Comparison of ENCODE assay signal across 31 cellular contexts in genomic region chr1:21778405-21778727, GRCh38. TPM values are rescaled to one million over a fixed set of nuclear protein-coding genes. Genes with fewer than 3 reads are reported as not detected.
DNase-seq lines count a peak whose midpoint lies in the region; ATAC-seq, FAIRE-seq and TF ChIP-seq lines count a peak whose summit lies in the region.
"Had no signal": no experiment of that assay in that cellular context is flagged by ENCODE, and none has a peak within 500 bp of the region (broad histone marks: within the 10 kb centered on the region; RNA-seq: fewer than 3 reads in every experiment).

No MANE protein-coding gene starts in this region.

- WGBS in HepG2 (ENCODE audit: low lambda C conversion rate), result 69% methylated on average over 2 of the region's 2 CpGs
- WGBS in right lobe of liver (ENCODE audit: insufficient coverage, low coverage, low lambda C conversion rate, missing lambda C conversion rate), result no CpG with 5 or more reads among the region's 2 CpGs
- no CpG with 5 or more reads among the region's 2 CpGs for WGBS in IMR-90 (ENCODE audit: extremely low coverage in 2 of 2, insufficient read length in 1 of 2), 2 experiments

- peak overlapping the region; percentile 57 for H3K27ac Mint-ChIP-seq in activated T-helper 2 cell treated with anti-CD3 and anti-CD28 coated beads, Interferon-gamma antibody, Interleukin-2, Interleukin-4, amounts not matched to agents 10 μg/mL and 5 μg/mL and 100 μg/mL, durations not matched to agents 14 hours and 24 hours and 36 hours
- H3K27ac Mint-ChIP-seq in stimulated activated effector memory CD8-positive, alpha-beta T cell treated with anti-CD3 and anti-CD28 coated beads, Interleukin-12 subunit alpha, Interleukin-12 subunit beta, amount 100 ng/mL, for 72 hours, result no peak overlapping the region
- H3K27ac Mint-ChIP-seq: stimulated activated memory B cell treated with anti-CD40 and anti-IgM and Interleukin-4, amounts not matched to agents 10 μg/mL and 1 μg/mL and 100 μg/mL, for 72 hours had no signal

- H3K9ac ChIP-seq in HepG2 (ENCODE audit: insufficient read depth, low read depth, low read length) (no peak overlapping the region), IMR-90 (ENCODE audit: low read depth, low read length) (no peak overlapping the region)

- no peaks in the 10 kb centered on the region; a peak in 1 of 5 replicates for H3K27me3 ChIP-seq in HepG2 (ENCODE audit: control insufficient read depth in 1 of 2, insufficient read depth in 2 of 2, low read length in 2 of 2)
- no peaks in the 10 kb centered on the region for H3K27me3 ChIP-seq in right lobe of liver
- H3K27me3 ChIP-seq in IMR-90 (ENCODE audit: control insufficient read depth, insufficient read depth, low read length), result no peaks in the 10 kb centered on the region
- no peaks in the 10 kb centered on the region for H3K27me3 ChIP-seq in upper lobe of right lung
- H3K27me3 ChIP-seq: BLaER1 treated with 17β-estradiol and CSF1 and Interleukin-3, amounts not matched to agents 10 nM and 100 nM; heart left ventricle; SJCRH30; suprapubic skin had no signal

- no peak overlapping the region; the same call in 1 of the 2 replicates for H3K23ac ChIP-seq in IMR-90 (ENCODE audit: low read depth, low read length)

- FAIRE-seq in HepG2 (lab: Jason Lieb, UNC), result peak; percentile 37

- no peak overlapping the region for H4K5ac ChIP-seq in IMR-90 (ENCODE audit: low read depth, low read length)

- no peak overlapping the region for H3K18ac ChIP-seq in IMR-90 (ENCODE audit: low read depth, low read length)

- CTCF ChIA-PET in HepG2 (lab: Yijun Ruan, JAX; ENCODE audit: low intra/inter-chr PET ratio, low total read pairs) (no interaction called here), IMR-90 (lab: Yijun Ruan, JAX) (no interaction called here)

- H4K20me1 ChIP-seq in HepG2 (ENCODE audit: insufficient read depth, low read length) (peaks cover 45% of the 10 kb centered on the region), IMR-90 (ENCODE audit: insufficient read depth, low read length) (peaks cover 78% of the 10 kb centered on the region)

- H3K4me2 ChIP-seq in HepG2 (ENCODE audit: low read depth, low read length), result peak overlapping the region; percentile 12; the same call in 1 of the 2 replicates
- no peak overlapping the region for H3K4me2 ChIP-seq in IMR-90 (ENCODE audit: low read depth, low read length)

- intact Hi-C loops in HepG2 (cut with micrococcal nuclease; ENCODE audit: unreplicated experiment) (no loop called here), right lobe of liver (cut with DNase I) (no loop called here), IMR-90 (cut with micrococcal nuclease) (no loop called here), upper lobe of right lung (cut with DNase I) (no loop called here)
- intact Hi-C loops in activated T-helper 2 cell treated with anti-CD3 and anti-CD28 coated beads, Interferon-gamma antibody, Interleukin-2, Interleukin-4, amounts not matched to agents 10 μg/mL and 5 μg/mL and 100 μg/mL, durations not matched to agents 14 hours and 24 hours and 36 hours (cut with micrococcal nuclease), result no loop called here

- no peaks in the 10 kb centered on the region for H3K9me3 Mint-ChIP-seq in activated T-helper 2 cell treated with anti-CD3 and anti-CD28 coated beads, Interferon-gamma antibody, Interleukin-2, Interleukin-4, amounts not matched to agents 10 μg/mL and 5 μg/mL and 100 μg/mL, durations not matched to agents 14 hours and 24 hours and 36 hours
- H3K9me3 Mint-ChIP-seq in stimulated activated effector memory CD8-positive, alpha-beta T cell treated with anti-CD3 and anti-CD28 coated beads, Interleukin-12 subunit alpha, Interleukin-12 subunit beta, amount 100 ng/mL, for 72 hours, result no peaks in the 10 kb centered on the region
- H3K9me3 Mint-ChIP-seq: stimulated activated memory B cell treated with anti-CD40 and anti-IgM and Interleukin-4, amounts not matched to agents 10 μg/mL and 1 μg/mL and 100 μg/mL, for 72 hours had no signal

- H2BK15ac ChIP-seq in IMR-90 (ENCODE audit: low read depth, low read length), result no peak overlapping the region

- TF ChIP-seq CTCF in HepG2 (CRISPR knock-in tag; IDR thresholded peaks at IDR 0.05) (no peak), right lobe of liver (IDR thresholded peaks at IDR 0.05) (no peak), IMR-90 (conservative IDR thresholded peaks at IDR 0.05; ENCODE audit: low read depth, low read length) (no peak), upper lobe of right lung (IDR thresholded peaks at IDR 0.05) (no peak)

- no peaks in the 10 kb centered on the region for H3K9me3 ChIP-seq in HepG2 (ENCODE audit: low read length)
- no peaks in the 10 kb centered on the region for H3K9me3 ChIP-seq in right lobe of liver
- peaks cover 2% of the 10 kb centered on the region; the same call in 1 of the 2 replicates for H3K9me3 ChIP-seq in IMR-90 (ENCODE audit: control insufficient read depth, insufficient read depth, low read length)
- H3K9me3 ChIP-seq in upper lobe of right lung, result no peaks in the 10 kb centered on the region
- H3K9me3 ChIP-seq: SJCRH30, suprapubic skin had no signal

- H2AK9ac ChIP-seq in IMR-90 (replicated peaks; ENCODE audit: low read depth, low read length, poor library complexity), result no peak overlapping the region

- POLR2A ChIA-PET in HepG2 (lab: Yijun Ruan, JAX) (no interaction called here), IMR-90 (lab: Charles Lee; ENCODE audit: unreplicated experiment) (interaction anchor here (0.7 kb wide), 1 partner anchor 49 kb away, joined by 17 read pairs; no protein-coding TSS in a partner anchor)

- H3K4ac ChIP-seq in IMR-90 (ENCODE audit: low read depth, low read length), result no peak overlapping the region; the same call in 1 of the 2 replicates

- TF ChIP-seq RAD21 in HepG2 (CRISPR knock-in tag; IDR thresholded peaks at IDR 0.05) (no peak), IMR-90 (IDR thresholded peaks at IDR 0.05; ENCODE audit: low read length) (no peak)

- dilution Hi-C loops in IMR-90 (cut with HindIII; ENCODE audit: low sequenced_read_pairs, unreplicated experiment), result no loop called here

- H3K4me3 ChIP-seq in HepG2 (replicated peaks in 1 of 3; ENCODE audit: insufficient read depth in 1 of 3, low read depth in 2 of 3, low read length in 3 of 3), result no peak overlapping the region
- H3K4me3 ChIP-seq in right lobe of liver, result no peak overlapping the region
- H3K4me3 ChIP-seq in IMR-90 (ENCODE audit: insufficient read depth, low read depth, low read length), result no peak overlapping the region
- no peak overlapping the region for H3K4me3 ChIP-seq in upper lobe of right lung
- H3K4me3 ChIP-seq: heart left ventricle, SJCRH30, suprapubic skin had no signal

- TF ChIP-seq EP300 in HepG2 (IDR thresholded peaks at IDR 0.05; ENCODE audit: low read depth in 2 of 2, low read length in 2 of 2) (no peak), HepG2 (CRISPR knock-in tag; IDR thresholded peaks at IDR 0.05; ENCODE audit: borderline replicate concordance) (no peak)

- no peak overlapping the region for H2AFZ ChIP-seq in HepG2 (ENCODE audit: low read length)
- no peak overlapping the region for H2AFZ ChIP-seq in IMR-90 (replicated peaks; ENCODE audit: low read length, poor library complexity)

- no peak overlapping the region for H3K56ac ChIP-seq in IMR-90 (ENCODE audit: extremely low read depth, insufficient read depth, low read length)

- peaks cover 36% of the 10 kb centered on the region for H3K4me1 Mint-ChIP-seq in activated T-helper 2 cell treated with anti-CD3 and anti-CD28 coated beads, Interferon-gamma antibody, Interleukin-2, Interleukin-4, amounts not matched to agents 10 μg/mL and 5 μg/mL and 100 μg/mL, durations not matched to agents 14 hours and 24 hours and 36 hours (ENCODE audit: low read depth)
- peaks cover 49% of the 10 kb centered on the region for H3K4me1 Mint-ChIP-seq in stimulated activated effector memory CD8-positive, alpha-beta T cell treated with anti-CD3 and anti-CD28 coated beads, Interleukin-12 subunit alpha, Interleukin-12 subunit beta, amount 100 ng/mL, for 72 hours

- ATAC-seq in HepG2 (no peak), right lobe of liver (no peak), IMR-90 (ENCODE audit: low read depth) (no peak), upper lobe of right lung (no peak), left lobe of liver (no peak)
- no peak for ATAC-seq in stimulated activated effector memory CD8-positive, alpha-beta T cell treated with anti-CD3 and anti-CD28 coated beads, Interleukin-12 subunit alpha, Interleukin-12 subunit beta, amount 100 ng/mL, for 72 hours
- ATAC-seq: heart left ventricle; left ventricle myocardium superior; stimulated activated memory B cell treated with anti-CD40 and anti-IgM and Interleukin-4, amounts not matched to agents 10 μg/mL and 1 μg/mL and 100 μg/mL, for 72 hours had no signal

- H3K79me2 ChIP-seq in HepG2 (ENCODE audit: insufficient read depth, low read length), result peaks cover 79% of the 10 kb centered on the region

- H3K36me3 ChIP-seq in HepG2 (replicated peaks in 1 of 2; ENCODE audit: control insufficient read depth in 1 of 2, insufficient read depth in 2 of 2, low read length in 2 of 2) (0 out of 5 replicates have a peak, but pooled peaks cover 0 to 3% of the 10 kb centered on the region in 2 experiments), right lobe of liver (no peaks in the 10 kb centered on the region), IMR-90 (ENCODE audit: control insufficient read depth, insufficient read depth, low read length) (no peaks in the 10 kb centered on the region), upper lobe of right lung (no peaks in the 10 kb centered on the region)
- H3K36me3 ChIP-seq: suprapubic skin had no signal

- in situ Hi-C loops in HepG2 (cut with HindIII; ENCODE audit: extremely low pct_ligation_motif_present, low pct_unique_long_range_greater_than_20kb) (no loop called here), IMR-90 (cut with MboI; ENCODE audit: low sequenced_read_pairs) (no loop called here)

- H2AK5ac ChIP-seq in IMR-90 (ENCODE audit: low read depth, low read length), result no peak overlapping the region

- H3K4me3 Mint-ChIP-seq in activated T-helper 2 cell treated with anti-CD3 and anti-CD28 coated beads, Interferon-gamma antibody, Interleukin-2, Interleukin-4, amounts not matched to agents 10 μg/mL and 5 μg/mL and 100 μg/mL, durations not matched to agents 14 hours and 24 hours and 36 hours (ENCODE audit: low read depth), result peak overlapping the region; percentile 20
- peak overlapping the region; percentile 74 for H3K4me3 Mint-ChIP-seq in stimulated activated effector memory CD8-positive, alpha-beta T cell treated with anti-CD3 and anti-CD28 coated beads, Interleukin-12 subunit alpha, Interleukin-12 subunit beta, amount 100 ng/mL, for 72 hours
- H3K4me3 Mint-ChIP-seq: stimulated activated memory B cell treated with anti-CD40 and anti-IgM and Interleukin-4, amounts not matched to agents 10 μg/mL and 1 μg/mL and 100 μg/mL, for 72 hours had no signal

- H4K8ac ChIP-seq in IMR-90 (ENCODE audit: low read depth in 2 of 2, low read length in 2 of 2), result no peak overlapping the region

- peaks cover 16 to 62% of the 10 kb centered on the region in 2 experiments; a peak in 3 of 4 replicates for H3K79me1 ChIP-seq in IMR-90 (ENCODE audit: low read depth in 1 of 2, low read length in 2 of 2)

- peaks cover 14% of the 10 kb centered on the region for H3K9me1 ChIP-seq in IMR-90 (ENCODE audit: insufficient read depth, low read length)

- BruUV-seq in HepG2 (replicated peaks; lab: Mats Ljungman, UMichigan), result no TSS peak
- BruUV-seq in IMR-90 (replicated peaks; lab: Mats Ljungman, UMichigan), result no TSS peak

- no peak overlapping the region for H2BK120ac ChIP-seq in IMR-90 (ENCODE audit: low read depth, low read length)

- no peak overlapping the region for H2BK20ac ChIP-seq in IMR-90 (ENCODE audit: low read depth, low read length)

- peaks cover 42% of the 10 kb centered on the region for H3K36me3 Mint-ChIP-seq in activated T-helper 2 cell treated with anti-CD3 and anti-CD28 coated beads, Interferon-gamma antibody, Interleukin-2, Interleukin-4, amounts not matched to agents 10 μg/mL and 5 μg/mL and 100 μg/mL, durations not matched to agents 14 hours and 24 hours and 36 hours (ENCODE audit: low read depth)
- peaks cover 51% of the 10 kb centered on the region for H3K36me3 Mint-ChIP-seq in stimulated activated effector memory CD8-positive, alpha-beta T cell treated with anti-CD3 and anti-CD28 coated beads, Interleukin-12 subunit alpha, Interleukin-12 subunit beta, amount 100 ng/mL, for 72 hours

- H3K27me3 Mint-ChIP-seq in activated T-helper 2 cell treated with anti-CD3 and anti-CD28 coated beads, Interferon-gamma antibody, Interleukin-2, Interleukin-4, amounts not matched to agents 10 μg/mL and 5 μg/mL and 100 μg/mL, durations not matched to agents 14 hours and 24 hours and 36 hours (ENCODE audit: low read depth), result no peaks in the 10 kb centered on the region
- H3K27me3 Mint-ChIP-seq: stimulated activated memory B cell treated with anti-CD40 and anti-IgM and Interleukin-4, amounts not matched to agents 10 μg/mL and 1 μg/mL and 100 μg/mL, for 72 hours had no signal

- H3K4me1 ChIP-seq in HepG2 (ENCODE audit: insufficient read depth, low read length) (peaks cover 52% of the 10 kb centered on the region), right lobe of liver (peaks cover 0 to 24% (median 9%) of the 10 kb centered on the region in 4 donors), IMR-90 (ENCODE audit: control insufficient read depth, insufficient read depth, low read length) (peaks cover 10% of the 10 kb centered on the region), upper lobe of right lung (peaks cover 41% of the 10 kb centered on the region)

- TF ChIP-seq POLR2A in HepG2 (IDR thresholded peaks at IDR 0.05; ENCODE audit: insufficient read depth in 1 of 2, low read depth in 2 of 2, low read length in 2 of 2) (no peak), right lobe of liver (IDR thresholded peaks at IDR 0.05) (no peak), IMR-90 (IDR thresholded peaks at IDR 0.05; ENCODE audit: low read depth, low read length) (no peak)

- H3K14ac ChIP-seq in IMR-90 (replicated peaks; ENCODE audit: low read depth, low read length), result no peak overlapping the region

- DNase-seq in HepG2 (ENCODE audit: low spot score) (peak; percentile 33), right lobe of liver (no peak), IMR-90 (no peak), upper lobe of right lung (no peak), left lobe of liver (ENCODE audit: low spot score) (no peak), NCI-H69 (lab: John Stamatoyannopoulos, UW) (no peak)
- no peak for DNase-seq in activated T-helper 2 cell treated with anti-CD3 and anti-CD28 coated beads, Interferon-gamma antibody, Interleukin-2, Interleukin-4, amounts not matched to agents 10 μg/mL and 5 μg/mL and 100 μg/mL, durations not matched to agents 14 hours and 24 hours and 36 hours (ENCODE audit: low spot score)
- DNase-seq in stimulated activated effector memory CD8-positive, alpha-beta T cell treated with anti-CD3 and anti-CD28 coated beads, Interleukin-12 subunit alpha, Interleukin-12 subunit beta, amount 100 ng/mL, for 72 hours (ENCODE audit: low spot score in 2 of 2), result no peak
- DNase-seq: activated CD4-positive, alpha-beta T cell treated with anti-CD3 and anti-CD28 coated beads, Interleukin-2, amount 50 U/mL, for 1 hour; activated CD8-positive, alpha-beta memory T cell treated with anti-CD3 and anti-CD28 coated beads, Interleukin-2, amount 50 U/mL, for 48 hours; anterior cingulate cortex; Calu3; foreskin melanocyte; H7; heart left ventricle; islet precursor cell; left ventricle myocardium superior; MM.1S; NCI-H1105 treated with DMSO at 0.1 percent for 48 hours; NCI-H187 treated with DMSO at 0.1 percent for 48 hours; NCI-H2171 treated with DMSO at 0.1 percent for 48 hours; NCI-H510A; RPMI8226; SJCRH30; T-helper 9 cell had no signal

- H3K27ac ChIP-seq in HepG2 (ENCODE audit: extremely low read length, insufficient read depth, low read length) (no peak overlapping the region), right lobe of liver (no peak overlapping the region), IMR-90 (ENCODE audit: insufficient read depth, low read length) (no peak overlapping the region), upper lobe of right lung (no peak overlapping the region)
- H3K27ac ChIP-seq: heart left ventricle, SJCRH30, suprapubic skin, VCaP had no signal

- no peak overlapping the region for H4K91ac ChIP-seq in IMR-90 (ENCODE audit: insufficient read depth, low read depth, low read length)

- peak overlapping the region; percentile 71 for H2BK5ac ChIP-seq in IMR-90 (ENCODE audit: low read depth, low read length, poor library complexity, severe bottlenecking)

RNA-seq across cellular contexts. Expression of gene USP48, which starts 4.6 kb away (rescaled TPM):
- total RNA-seq in HepG2 (2016; rRNA removed; fragmentation: Illumina TruSeq; extraction: Trizol), result 29.9 and 30.4 TPM in 2 replicates
- 19.6 and 24.1 TPM in 2 replicates for total RNA-seq in HepG2 (2016; cell fraction: cytosol; rRNA removed; fragmentation: Illumina TruSeq; extraction: Trizol; ENCODE audit: low read depth)
- total RNA-seq in HepG2 (2016; cell fraction: insoluble cytoplasmic fraction; rRNA removed; fragmentation: Illumina TruSeq; extraction: Trizol), result 28.2 and 30.4 TPM in 2 replicates
- total RNA-seq in HepG2 (2016; cell fraction: membrane; rRNA removed; fragmentation: Illumina TruSeq; extraction: Trizol), result 13.3 and 15.7 TPM in 2 replicates
- 51.4 and 51.7 TPM in 2 replicates for total RNA-seq in HepG2 (2016; cell fraction: nucleus; rRNA removed; fragmentation: Illumina TruSeq; extraction: Trizol)
- 26.1 and 30.7 TPM in 2 replicates for polyA plus RNA-seq in HepG2 (2011; rRNA removed)
- 6.6 and 9.8 TPM in 2 replicates for polyA plus RNA-seq in HepG2 (2011; cell fraction: cytosol; rRNA removed)
- polyA plus RNA-seq in HepG2 (2011; cell fraction: nucleus; rRNA removed), result 53.4 and 63.4 TPM in 2 replicates
- polyA plus RNA-seq in HepG2 (2012), result 27.2 and 36.7 TPM in 2 replicates
- polyA plus RNA-seq in HepG2 (2016; cell fraction: cytosol; fragmentation: Illumina TruSeq; extraction: Trizol; ENCODE audit: low read depth), result 1.7 and 2.0 TPM in 2 replicates
- polyA plus RNA-seq in HepG2 (2016; cell fraction: insoluble cytoplasmic fraction; fragmentation: Illumina TruSeq; extraction: Trizol; ENCODE audit: low read depth), result 29.2 and 30.8 TPM in 2 replicates
- 5.8 and 6.2 TPM in 2 replicates for polyA plus RNA-seq in HepG2 (2016; cell fraction: membrane; fragmentation: Illumina TruSeq; extraction: Trizol; ENCODE audit: low read depth)
- polyA plus RNA-seq in HepG2 (2016; cell fraction: nucleus; fragmentation: Illumina TruSeq; extraction: Trizol; ENCODE audit: insufficient read depth, low read depth), result 74.2 and 75.0 TPM in 2 replicates
- polyA minus RNA-seq in HepG2 (2011; rRNA and poly(A)+ RNA removed; ENCODE audit: low replicate concordance), result 15.1 and 18.5 TPM in 2 replicates
- 12.3 and 16.1 TPM in 2 replicates for polyA minus RNA-seq in HepG2 (2011; cell fraction: cytosol; rRNA and poly(A)+ RNA removed)
- 120 and 126 TPM in 2 replicates for polyA minus RNA-seq in HepG2 (2011; cell fraction: nucleus; rRNA and poly(A)+ RNA removed)
- 10 to 100 TPM; 21.3 to 24.5 (median 22.8) TPM for total RNA-seq in right lobe of liver
- total RNA-seq in IMR-90 (2012; rRNA removed), result 24.7 and 47.2 TPM in 2 replicates
- polyA plus RNA-seq in IMR-90 (2012; rRNA removed), result 17.1 and 25.0 TPM in 2 replicates
- 4.0 and 5.6 TPM in 2 replicates for polyA plus RNA-seq in IMR-90 (2012; cell fraction: cytosol; rRNA removed)
- polyA plus RNA-seq in IMR-90 (2012; cell fraction: nucleus; rRNA removed; ENCODE audit: low replicate concordance), result 7.8 and 40.6 TPM in 2 replicates
- 101 TPM in 2 replicates for total RNA-seq in activated T-helper 2 cell treated with anti-CD3 and anti-CD28 coated beads, Interferon-gamma antibody, Interleukin-2, Interleukin-4, amounts not matched to agents 10 μg/mL and 5 μg/mL and 100 μg/mL, durations not matched to agents 14 hours and 24 hours and 36 hours
- 56.4 TPM for total RNA-seq in upper lobe of right lung
- 22.7 TPM for total RNA-seq in left lobe of liver

RNA-seq across cellular contexts. Expression of gene LDLRAD2, which starts 33.7 kb away (rescaled TPM):
- not detected in 2 replicates for total RNA-seq in HepG2 (2016; rRNA removed; fragmentation: Illumina TruSeq; extraction: Trizol)
- total RNA-seq in HepG2 (2016; cell fraction: cytosol; rRNA removed; fragmentation: Illumina TruSeq; extraction: Trizol; ENCODE audit: low read depth), result not detected in 2 replicates
- total RNA-seq in HepG2 (2016; cell fraction: insoluble cytoplasmic fraction; rRNA removed; fragmentation: Illumina TruSeq; extraction: Trizol), result not detected in 2 replicates
- total RNA-seq in HepG2 (2016; cell fraction: membrane; rRNA removed; fragmentation: Illumina TruSeq; extraction: Trizol), result not detected in 2 replicates
- not detected in 2 replicates for total RNA-seq in HepG2 (2016; cell fraction: nucleus; rRNA removed; fragmentation: Illumina TruSeq; extraction: Trizol)
- polyA plus RNA-seq in HepG2 (2011; rRNA removed), result not detected in 2 replicates
- polyA plus RNA-seq in HepG2 (2011; cell fraction: cytosol; rRNA removed), result not detected in 2 replicates
- 0.03 TPM in 1 of 2 replicates, not detected in the other for polyA plus RNA-seq in HepG2 (2011; cell fraction: nucleus; rRNA removed)
- polyA plus RNA-seq in HepG2 (2012), result 3.5 and 4.3 TPM in 2 replicates
- not detected in 2 replicates for polyA plus RNA-seq in HepG2 (2016; cell fraction: cytosol; fragmentation: Illumina TruSeq; extraction: Trizol; ENCODE audit: low read depth)
- polyA plus RNA-seq in HepG2 (2016; cell fraction: insoluble cytoplasmic fraction; fragmentation: Illumina TruSeq; extraction: Trizol; ENCODE audit: low read depth), result not detected in 2 replicates
- polyA plus RNA-seq in HepG2 (2016; cell fraction: membrane; fragmentation: Illumina TruSeq; extraction: Trizol; ENCODE audit: low read depth), result not detected in 2 replicates
- polyA plus RNA-seq in HepG2 (2016; cell fraction: nucleus; fragmentation: Illumina TruSeq; extraction: Trizol; ENCODE audit: insufficient read depth, low read depth), result not detected in 2 replicates
- polyA minus RNA-seq in HepG2 (2011; rRNA and poly(A)+ RNA removed; ENCODE audit: low replicate concordance), result not detected in 2 replicates
- polyA minus RNA-seq in HepG2 (2011; cell fraction: cytosol; rRNA and poly(A)+ RNA removed), result not detected in 2 replicates
- polyA minus RNA-seq in HepG2 (2011; cell fraction: nucleus; rRNA and poly(A)+ RNA removed), result not detected in 2 replicates
- not detected for total RNA-seq in right lobe of liver
- not detected in 2 replicates for total RNA-seq in IMR-90 (2012; rRNA removed)
- 0.05 TPM in 1 of 2 replicates, not detected in the other for polyA plus RNA-seq in IMR-90 (2012; rRNA removed)
- polyA plus RNA-seq in IMR-90 (2012; cell fraction: cytosol; rRNA removed), result 0.03 and 0.17 TPM in 2 replicates
- polyA plus RNA-seq in IMR-90 (2012; cell fraction: nucleus; rRNA removed; ENCODE audit: low replicate concordance), result 0.34 and 0.39 TPM in 2 replicates
- total RNA-seq in activated T-helper 2 cell treated with anti-CD3 and anti-CD28 coated beads, Interferon-gamma antibody, Interleukin-2, Interleukin-4, amounts not matched to agents 10 μg/mL and 5 μg/mL and 100 μg/mL, durations not matched to agents 14 hours and 24 hours and 36 hours, result not detected in 2 replicates
- 0.38 TPM for total RNA-seq in upper lobe of right lung
- total RNA-seq in left lobe of liver, result not detected
- total RNA-seq: Calu3, Daoy, osteocyte had no signal
